ENCODE assay signal across 11 cellular contexts in the genomic region with DNA sequence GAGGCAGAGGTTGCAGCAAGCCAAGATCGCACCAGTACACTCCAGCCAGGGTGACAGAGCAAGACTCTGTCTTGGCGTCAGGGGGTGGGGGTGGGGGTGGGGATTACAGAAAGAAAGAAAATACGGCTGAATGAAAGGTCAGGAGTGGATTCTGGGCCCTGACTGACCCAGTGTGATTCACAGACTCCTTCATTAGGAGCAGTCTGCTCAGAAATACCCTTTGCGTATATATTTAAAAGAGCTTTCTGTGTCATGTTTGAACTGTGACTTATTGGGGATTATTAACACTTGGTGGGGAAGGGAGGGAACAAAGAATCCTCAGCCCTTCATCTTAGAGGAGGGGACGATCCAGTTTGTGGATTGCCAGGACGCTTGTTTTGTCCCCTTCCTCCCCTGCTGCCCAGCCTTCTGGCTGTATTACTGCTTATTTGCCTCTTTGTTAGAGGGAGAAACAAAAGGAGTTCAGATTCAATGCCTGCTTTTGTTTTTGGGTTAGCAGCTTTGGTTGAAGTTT.
A peak's percentile ranks its signal among the peaks of the same experiment; 100 is the strongest.
DNase-seq lines count a peak whose midpoint lies in the region; ATAC-seq lines count a peak whose summit lies in the region.
"Had no signal": no experiment of that assay in that cellular context is flagged by ENCODE, and none has a peak within 500 bp of the region (broad histone marks: within the 10 kb centered on the region; RNA-seq: fewer than 3 reads in every experiment).

No MANE protein-coding gene starts in this region.

- DNase-seq in NT2/D1 (ENCODE audit: low read depth, low spot score) = peak; percentile 57
- peak; percentile 27 for DNase-seq in left kidney (ENCODE audit: low read depth, low spot score)
- peak in 32 of 49 donors; percentile 24 to 87 (median 54) for DNase-seq in substantia nigra (lab: John Stamatoyannopoulos, UW)
- DNase-seq in GM23248 = no peak
- no peak for DNase-seq in left lobe of liver (ENCODE audit: low spot score)
- DNase-seq: GOT3; mucosa of descending colon; stimulated activated naive CD4-positive, alpha-beta T cell treated with Interleukin-2 at 50 U/mL for 16 hours had no signal

- no peaks in the 10 kb centered on the region for H3K27me3 ChIP-seq in NT2/D1 (ENCODE audit: insufficient read depth, insufficient read length)
- H3K27me3 ChIP-seq in GM23248 (replicated peaks; ENCODE audit: insufficient read depth) = no peaks in the 10 kb centered on the region

- peak overlapping the region; percentile 40 for H3K4me3 ChIP-seq in NT2/D1 (ENCODE audit: insufficient read length, low read depth)
- no peak overlapping the region for H3K4me3 ChIP-seq in GM23248
- H3K4me3 ChIP-seq: mucosa of descending colon had no signal

- H3K27ac ChIP-seq in cingulate gyrus (ENCODE audit: low read depth, low read length) (peak overlapping the region; percentile 93), substantia nigra (ENCODE audit: low read depth, low read length, poor library complexity, severe bottlenecking) (peak overlapping the region; percentile 96), GM23248 (no peak overlapping the region)
- H3K27ac ChIP-seq: C4-2B had no signal

- H3K4me2 ChIP-seq in GM23248 (ENCODE audit: unreplicated experiment) = no peak overlapping the region

- H3K9me3 ChIP-seq in NT2/D1 (ENCODE audit: insufficient read depth, low read length) (no peaks in the 10 kb centered on the region), GM23248 (ENCODE audit: low read depth) (no peaks in the 10 kb centered on the region)
- H3K9me3 ChIP-seq: mucosa of descending colon had no signal

- no peaks in the 10 kb centered on the region for H3F3A ChIP-seq in GM23248 (ENCODE audit: insufficient read depth)

- no peak overlapping the region for H2AFZ ChIP-seq in GM23248

- peaks cover 77% of the 10 kb centered on the region for H3K79me2 ChIP-seq in GM23248 (ENCODE audit: insufficient read depth)

- no peaks in the 10 kb centered on the region for H3K36me3 ChIP-seq in NT2/D1 (ENCODE audit: insufficient read depth, insufficient read length, low read length)
- no peaks in the 10 kb centered on the region for H3K36me3 ChIP-seq in GM23248 (ENCODE audit: low read depth)

- in situ Hi-C loops in GM23248 (cut with MboI) = no loop called here

- H3K4me1 ChIP-seq in NT2/D1 (ENCODE audit: insufficient read depth, insufficient read length) = no peaks in the 10 kb centered on the region
- H3K4me1 ChIP-seq in GM23248 (ENCODE audit: insufficient read depth) = peaks cover 8% of the 10 kb centered on the region; the same call in 1 of the 2 replicates

- H3K9ac ChIP-seq in NT2/D1 (ENCODE audit: insufficient read length, low read depth) = peak overlapping the region; percentile 27
- no peak overlapping the region for H3K9ac ChIP-seq in GM23248

- H3K9me2 ChIP-seq in GM23248 (ENCODE audit: insufficient read depth) = no peaks in the 10 kb centered on the region

- ATAC-seq in esophagus mucosa (no peak), left lobe of liver (no peak)
- ATAC-seq: mucosa of descending colon had no signal

- 98 to 100% methylated on average over 6 of the region's 6 CpGs for WGBS in GM23248 (ENCODE audit: low coverage in 1 of 2, low lambda C conversion rate in 2 of 2, missing lambda C conversion rate in 2 of 2), 2 experiments

- H4K20me1 ChIP-seq in GM23248 (ENCODE audit: insufficient read depth) = no peaks in the 10 kb centered on the region

Comparison
In these comparisons a context has a peak if more than half of its experiments do, and no peak if none do; other contexts are left out.
1. DNase-seq: peak in NT2/D1 (single experiment), left kidney (single experiment) and substantia nigra (32 of 49); none in GM23248 (single experiment) and left lobe of liver (single experiment).